In the genomic region with DNA sequence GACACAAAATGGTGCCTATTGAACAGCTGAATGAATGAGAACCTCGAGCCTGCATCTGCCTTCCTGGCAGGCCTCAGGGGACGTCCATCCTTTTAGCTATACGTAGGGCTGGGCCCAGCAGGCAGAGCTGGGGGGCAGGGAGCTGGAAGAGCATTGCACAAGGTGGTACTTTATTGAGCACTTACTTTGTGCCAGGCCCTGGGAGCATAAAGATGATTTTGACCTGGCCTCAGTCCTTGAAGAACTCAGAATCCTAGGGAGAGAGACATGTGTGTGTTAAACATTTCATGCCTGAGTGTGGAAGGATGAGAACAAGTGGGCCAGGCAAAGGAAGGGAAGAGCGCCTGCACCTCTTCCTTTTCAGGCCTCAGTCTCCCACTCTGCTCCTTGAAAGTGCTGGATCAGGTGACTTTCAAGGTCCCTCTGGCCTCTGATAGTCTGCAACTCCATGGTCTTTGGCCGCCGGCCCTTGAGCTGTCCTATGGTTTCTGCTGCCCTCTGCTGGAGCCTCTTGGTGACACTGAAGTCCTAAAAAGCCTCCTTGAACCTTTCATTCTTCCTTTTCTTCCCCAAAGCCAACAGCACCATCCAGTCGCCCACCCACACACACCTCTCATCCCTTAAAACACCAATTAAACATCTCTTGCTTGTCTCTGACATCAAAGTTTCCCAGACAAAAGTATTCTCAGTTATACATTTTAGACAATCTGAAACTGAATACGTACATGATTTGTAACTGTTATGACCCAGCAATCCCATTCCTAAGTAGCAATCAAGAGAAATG, we compare ENCODE assay signal across 8 cellular contexts. TPM values are rescaled to one million over a fixed set of nuclear protein-coding genes. Genes with fewer than 3 reads are reported as not detected.
DNase-seq lines count a peak whose midpoint lies in the region; ATAC-seq and TF ChIP-seq lines count a peak whose summit lies in the region.

No MANE protein-coding gene starts in this region.

- no peak overlapping the region for H2AFZ ChIP-seq in trophoblast cell (ENCODE audit: insufficient read depth, low read length, poor library complexity)

- no peak overlapping the region for H3K4me3 ChIP-seq in MG63
- H3K4me3 ChIP-seq in RWPE2 (ENCODE audit: severe bottlenecking), result no peak overlapping the region
- H3K4me3 ChIP-seq in trophoblast cell (ENCODE audit: low read depth, low read length), result no peak overlapping the region
- H3K4me3 ChIP-seq in uterus, result no peak overlapping the region

- DNase-seq in ELF-1 (ENCODE audit: low read depth, low spot score), result peak; percentile 88
- peak; percentile 69 for DNase-seq in MG63
- no peak for DNase-seq in RWPE2 (ENCODE audit: low spot score)
- DNase-seq in activated effector memory CD4-positive, alpha-beta T cell treated with Interleukin-2 at 50 U/mL for 16 hours, result peak; percentile 26
- peak; percentile 69 for DNase-seq in globus pallidus (ENCODE audit: low spot score)
- peak; percentile 65 to 90 for DNase-seq in trophoblast cell
- peak; percentile 81 for DNase-seq in uterus
- no peak for DNase-seq in cortex of kidney (lab: John Stamatoyannopoulos, UW)

- H4K8ac ChIP-seq in trophoblast cell (ENCODE audit: low read depth, low read length), result peak overlapping the region; percentile 6

- H3K9me3 ChIP-seq in MG63, result no peaks in the 10 kb centered on the region
- H3K9me3 ChIP-seq in RWPE2 (ENCODE audit: severe bottlenecking), result no peaks in the 10 kb centered on the region
- no peaks in the 10 kb centered on the region for H3K9me3 ChIP-seq in trophoblast cell (ENCODE audit: insufficient read depth, low read depth, low read length)
- H3K9me3 ChIP-seq in uterus, result no peaks in the 10 kb centered on the region

- H4K12ac ChIP-seq in trophoblast cell (ENCODE audit: low read depth, low read length), result no peak overlapping the region

- no peak overlapping the region for H3K18ac ChIP-seq in trophoblast cell (ENCODE audit: low read length)

- no peak overlapping the region for H3K4me2 ChIP-seq in trophoblast cell (ENCODE audit: low read length)

- 0 out of 3 replicates have a peak, but pooled peaks have one; percentile 27 for ATAC-seq in RWPE2 (ENCODE audit: low read depth)

- H3K4me1 ChIP-seq in RWPE2 (ENCODE audit: insufficient read depth, poor library complexity, severe bottlenecking) (no peaks in the 10 kb centered on the region), trophoblast cell (ENCODE audit: control insufficient read depth in 1 of 2, insufficient read depth in 2 of 2, low read length in 2 of 2) (peaks cover 14 to 18% of the 10 kb centered on the region in 2 experiments), uterus (peaks cover 0 to 6% of the 10 kb centered on the region in 2 donors)

- H4K91ac ChIP-seq in trophoblast cell (ENCODE audit: low read depth, low read length), result no peak overlapping the region

- H3K14ac ChIP-seq in trophoblast cell (ENCODE audit: low read length), result no peak overlapping the region

- no peak overlapping the region for H2AK5ac ChIP-seq in trophoblast cell (ENCODE audit: low read length)

- no peak overlapping the region for H3K27ac ChIP-seq in RWPE2 (ENCODE audit: poor library complexity, severe bottlenecking)
- no peak overlapping the region for H3K27ac ChIP-seq in trophoblast cell (ENCODE audit: low read depth, low read length)
- H3K27ac ChIP-seq in uterus, result no peak overlapping the region

- no peak overlapping the region for H2BK5ac ChIP-seq in trophoblast cell (ENCODE audit: low read depth, low read length, poor library complexity)

- peaks cover 17% of the 10 kb centered on the region for H3K79me1 ChIP-seq in trophoblast cell (ENCODE audit: low read length)

- no peak for TF ChIP-seq POLR2A in uterus (IDR thresholded peaks at IDR 0.05)

- H2BK120ac ChIP-seq in trophoblast cell (ENCODE audit: insufficient read depth, low read length, poor library complexity), result no peak overlapping the region

- 100% methylated on average over 1 of the region's 8 CpGs for WGBS in trophoblast cell (ENCODE audit: extremely low coverage, insufficient coverage, insufficient read length)

- H3K79me2 ChIP-seq in trophoblast cell (ENCODE audit: control insufficient read depth, insufficient read depth, low read length, poor library complexity), result peaks cover 5% of the 10 kb centered on the region

- no peaks in the 10 kb centered on the region for H3K27me3 ChIP-seq in MG63
- H3K27me3 ChIP-seq in RWPE2 (ENCODE audit: insufficient read depth, poor library complexity, severe bottlenecking), result no peaks in the 10 kb centered on the region
- no peaks in the 10 kb centered on the region for H3K27me3 ChIP-seq in trophoblast cell (ENCODE audit: insufficient read depth, low read length)
- peaks cover 0 to 4% of the 10 kb centered on the region in 2 donors for H3K27me3 ChIP-seq in uterus

- TF ChIP-seq CTCF in RWPE2 (IDR thresholded peaks at IDR 0.05; ENCODE audit: poor library complexity, severe bottlenecking) (peak; percentile 95), uterus (IDR thresholded peaks at IDR 0.05) (peak; percentile 70 to 85 (median 72))

- no peak overlapping the region for H3K4ac ChIP-seq in trophoblast cell (ENCODE audit: low read depth, low read length)

- H3K9ac ChIP-seq in trophoblast cell (ENCODE audit: low read length), result no peak overlapping the region

- intact Hi-C loops in uterus (cut with DNase I; ENCODE audit: low total_unique reads), result loop anchor here (10.0 kb wide), 1 partner anchor 195 kb away; no protein-coding TSS in a partner anchor

- no peak overlapping the region for H2BK12ac ChIP-seq in trophoblast cell (ENCODE audit: low read length)

- H3K23ac ChIP-seq in trophoblast cell (ENCODE audit: low read length), result no peak overlapping the region

- H3K36me3 ChIP-seq in MG63, result no peaks in the 10 kb centered on the region
- H3K36me3 ChIP-seq in RWPE2 (ENCODE audit: low read depth), result no peaks in the 10 kb centered on the region
- no peaks in the 10 kb centered on the region for H3K36me3 ChIP-seq in trophoblast cell (ENCODE audit: control insufficient read depth in 1 of 2, insufficient read depth in 2 of 2, low read length in 2 of 2)
- no peaks in the 10 kb centered on the region for H3K36me3 ChIP-seq in uterus

RNA-seq across cellular contexts. Expression of a gene that starts 3.5 kb away (rescaled TPM):
- total RNA-seq in MG63 (2014; rRNA removed; shearing (Covaris generic); ENCODE audit: low replicate concordance), result 0.46 TPM in 1 of 2 replicates, not detected in the other
- 16.1 and 16.6 TPM in 2 replicates for polyA plus RNA-seq in trophoblast cell (2013)
- total RNA-seq in uterus, result 10 to 100 TPM in 3 of 4 donors, 1 to 10 TPM in 1; 7.4 to 41.8 (median 17.9) TPM

RNA-seq across cellular contexts. Expression of a gene that starts 29.3 kb away (rescaled TPM):
- not detected in 2 replicates for total RNA-seq in MG63 (2014; rRNA removed; shearing (Covaris generic); ENCODE audit: low replicate concordance)
- polyA plus RNA-seq in trophoblast cell (2013), result 0.29 and 0.45 TPM in 2 replicates
- 10 to 100 TPM in 1 of 4 donors, 1 to 10 TPM in 1, under 1 TPM in 2; 0.35 to 19.2 (median 3.6) TPM for total RNA-seq in uterus

RNA-seq across cellular contexts. Expression of a gene that starts 30.4 kb away (rescaled TPM):
- not detected in 2 replicates for total RNA-seq in MG63 (2014; rRNA removed; shearing (Covaris generic); ENCODE audit: low replicate concordance)
- 0.04 and 0.16 TPM in 2 replicates for polyA plus RNA-seq in trophoblast cell (2013)
- total RNA-seq in uterus, result 1 to 10 TPM in 1 of 4 donors, under 1 TPM in 2, not detected in 1; 0.48 to 3.8 (median 0.91) TPM

RNA-seq across cellular contexts. Expression of a gene that starts 31.1 kb away (rescaled TPM):
- total RNA-seq in MG63 (2014; rRNA removed; shearing (Covaris generic); ENCODE audit: low replicate concordance), result not detected in 2 replicates
- under 0.01 and 0.01 TPM in 2 replicates for polyA plus RNA-seq in trophoblast cell (2013)
- 1 to 10 TPM in 1 of 4 donors, not detected in 3; 1.2 TPM for total RNA-seq in uterus

Comparison
In these comparisons a context has a peak if more than half of its experiments do, and no peak if none do; other contexts are left out.
1. DNase-seq: peak in ELF-1 (single experiment), MG63 (single experiment), activated effector memory CD4-positive, alpha-beta T cell treated with Interleukin-2 at 50 U/mL for 16 hours (single experiment), globus pallidus (single experiment), trophoblast cell (2 of 2) and uterus (2 of 2); none in RWPE2 (single experiment) and cortex of kidney (single experiment).